In the genomic region with DNA sequence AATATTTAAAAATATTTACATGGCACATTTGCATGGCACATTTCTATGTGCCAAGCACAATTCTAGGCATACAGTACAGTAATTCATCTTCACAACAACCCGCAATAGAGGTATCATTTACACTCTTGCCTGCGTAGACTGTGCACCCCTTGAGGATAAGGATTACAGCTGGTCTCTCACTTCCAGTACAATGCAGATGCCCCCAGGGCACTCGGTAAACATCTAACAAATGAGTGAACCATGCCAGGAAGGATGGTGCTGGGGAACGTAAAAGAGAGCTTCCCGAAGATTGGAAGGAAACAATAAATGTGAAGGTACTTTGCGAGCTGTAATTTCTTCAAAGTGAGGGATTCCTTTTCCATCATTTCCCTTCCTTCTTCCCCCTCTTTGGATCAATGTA, we compare ENCODE assay signal across 9 cellular contexts. TPM values are rescaled to one million over a fixed set of nuclear protein-coding genes. Genes with fewer than 3 reads are reported as not detected.
DNase-seq lines count a peak whose midpoint lies in the region; ATAC-seq lines count a peak whose summit lies in the region.
"Had no signal": no experiment of that assay in that cellular context is flagged by ENCODE, and none has a peak within 500 bp of the region (broad histone marks: within the 10 kb centered on the region; RNA-seq: fewer than 3 reads in every experiment).

No MANE protein-coding gene starts in this region.

- no peaks in the 10 kb centered on the region for H3K9me3 Mint-ChIP-seq in activated T-cell treated with anti-CD3 and anti-CD28 coated beads, Interleukin-2, amount 50 U/mL, for 24 hours
- H3K9me3 Mint-ChIP-seq in activated CD4-positive, alpha-beta memory T cell treated with anti-CD3 and anti-CD28 coated beads, Interleukin-2, amount 10 ng/mL, durations not matched to agents 7 days and 5 days, result no peaks in the 10 kb centered on the region

- peak overlapping the region; percentile 97 for H3K27ac Mint-ChIP-seq in activated T-cell treated with anti-CD3 and anti-CD28 coated beads, Interleukin-2, amount 50 U/mL, for 24 hours
- H3K27ac Mint-ChIP-seq in activated CD4-positive, alpha-beta memory T cell treated with anti-CD3 and anti-CD28 coated beads, Interleukin-2, amount 10 ng/mL, durations not matched to agents 7 days and 5 days, result peak overlapping the region; percentile 88

- no peaks in the 10 kb centered on the region for H3K4me1 ChIP-seq in iPS-18a (ENCODE audit: control insufficient read depth, low read depth, low read length)
- H3K4me1 ChIP-seq in thymus (ENCODE audit: control insufficient read depth, insufficient read depth, low read length), result peaks cover 19% of the 10 kb centered on the region

- H3K9ac ChIP-seq in iPS-18a (ENCODE audit: low read length), result peak overlapping the region; percentile 95

- H3K4me1 Mint-ChIP-seq in activated T-cell treated with anti-CD3 and anti-CD28 coated beads, Interleukin-2, amount 50 U/mL, for 24 hours (ENCODE audit: low read depth), result peaks cover 39% of the 10 kb centered on the region
- peaks cover 36% of the 10 kb centered on the region for H3K4me1 Mint-ChIP-seq in activated CD4-positive, alpha-beta memory T cell treated with anti-CD3 and anti-CD28 coated beads, Interleukin-2, amount 10 ng/mL, durations not matched to agents 7 days and 5 days

- H3K27me3 ChIP-seq in iPS-18a (ENCODE audit: control insufficient read depth, insufficient read depth, low read length) (peaks cover 2% of the 10 kb centered on the region), thymus (ENCODE audit: control insufficient read depth, insufficient read depth) (no peaks in the 10 kb centered on the region)

- no peak for ATAC-seq in GM21528 (IDR thresholded peaks at IDR 0.05; ENCODE audit: low FRiP score, unreplicated experiment)

- H3K27ac ChIP-seq in iPS-18a (ENCODE audit: low read length) (no peak overlapping the region), thymus (ENCODE audit: low read depth) (no peak overlapping the region)

- no peak for DNase-seq in activated T-cell treated with anti-CD3 and anti-CD28 coated beads, Interleukin-2, amount 50 U/mL, for 24 hours
- no peak for DNase-seq in activated T-cell treated with anti-CD3 and anti-CD28 coated beads, Interleukin-2, amount 50 U/mL, for 48 hours
- no peak for DNase-seq in activated CD4-positive, alpha-beta memory T cell treated with anti-CD3 and anti-CD28 coated beads, Interleukin-2, amount 10 ng/mL, durations not matched to agents 7 days and 5 days
- DNase-seq in NCI-H774 (lab: John Stamatoyannopoulos, UW) (no peak), posterior vena cava (ENCODE audit: low spot score) (no peak)
- DNase-seq: NCI-H1105 had no signal

- H3K27me3 Mint-ChIP-seq in activated T-cell treated with anti-CD3 and anti-CD28 coated beads, Interleukin-2, amount 50 U/mL, for 24 hours, result no peaks in the 10 kb centered on the region
- H3K27me3 Mint-ChIP-seq in activated CD4-positive, alpha-beta memory T cell treated with anti-CD3 and anti-CD28 coated beads, Interleukin-2, amount 10 ng/mL, durations not matched to agents 7 days and 5 days, result peaks cover 16% of the 10 kb centered on the region

- no peaks in the 10 kb centered on the region for H3K9me3 ChIP-seq in iPS-18a (ENCODE audit: control insufficient read depth, low read depth, low read length)
- no peaks in the 10 kb centered on the region for H3K9me3 ChIP-seq in thymus (ENCODE audit: control insufficient read depth)

- intact Hi-C loops in posterior vena cava (cut with DNase I), result no loop called here

- H3K36me3 ChIP-seq in iPS-18a (ENCODE audit: control insufficient read depth, low read depth, low read length), result peaks cover 33% of the 10 kb centered on the region
- peaks cover 37% of the 10 kb centered on the region for H3K36me3 ChIP-seq in thymus (ENCODE audit: control insufficient read depth, insufficient read depth)

- CTCF ChIA-PET in activated CD4-positive, alpha-beta memory T cell treated with anti-CD3 and anti-CD28 coated beads, Interleukin-2, amount 10 ng/mL, durations not matched to agents 7 days and 5 days (lab: Charles Lee), result interaction anchor here (0.7 to 7.6 kb wide), 11 partner anchors 9 to 282 kb away, joined by 3 to 87 read pairs (median 4); a partner anchor contains a TSS

- WGBS in thymus, result 62% methylated on average over 6 of the region's 6 CpGs

- POLR2A ChIA-PET in activated CD4-positive, alpha-beta memory T cell treated with anti-CD3 and anti-CD28 coated beads, Interleukin-2, amount 10 ng/mL, durations not matched to agents 7 days and 5 days (lab: Charles Lee), result interaction anchor here (1.0 to 5.7 kb wide), 11 partner anchors 10 to 253 kb away, joined by 3 to 66 read pairs (median 5); a partner anchor contains a TSS

- peak overlapping the region; percentile 85 for H3K4me3 Mint-ChIP-seq in activated T-cell treated with anti-CD3 and anti-CD28 coated beads, Interleukin-2, amount 50 U/mL, for 24 hours
- H3K4me3 Mint-ChIP-seq in activated CD4-positive, alpha-beta memory T cell treated with anti-CD3 and anti-CD28 coated beads, Interleukin-2, amount 10 ng/mL, durations not matched to agents 7 days and 5 days, result peak overlapping the region; percentile 83

- H3K36me3 Mint-ChIP-seq in activated T-cell treated with anti-CD3 and anti-CD28 coated beads, Interleukin-2, amount 50 U/mL, for 24 hours (ENCODE audit: low read depth), result peaks cover 62% of the 10 kb centered on the region
- peaks cover 38% of the 10 kb centered on the region for H3K36me3 Mint-ChIP-seq in activated CD4-positive, alpha-beta memory T cell treated with anti-CD3 and anti-CD28 coated beads, Interleukin-2, amount 10 ng/mL, durations not matched to agents 7 days and 5 days (ENCODE audit: low read depth)

- H3K4me3 ChIP-seq in iPS-18a (ENCODE audit: low read length), result peak overlapping the region; percentile 96
- H3K4me3 ChIP-seq in thymus (ENCODE audit: low read length), result peak overlapping the region; percentile 95

RNA-seq across cellular contexts. Expression of a gene that starts 1.3 kb away (rescaled TPM):
- 100 to 1,000 TPM in 1 of 2 experiments, 10 to 100 TPM in 1; 99.2 to 103 TPM for total RNA-seq in activated CD4-positive, alpha-beta memory T cell treated with anti-CD3 and anti-CD28 coated beads, Interleukin-2, amount 10 ng/mL, durations not matched to agents 7 days and 5 days
- polyA plus RNA-seq in thymus, result 49.2 TPM
- total RNA-seq in posterior vena cava, result 10 to 100 TPM; 47.6 to 50.9 TPM

RNA-seq across cellular contexts. Expression of a gene that starts 8.9 kb away (rescaled TPM):
- total RNA-seq in activated CD4-positive, alpha-beta memory T cell treated with anti-CD3 and anti-CD28 coated beads, Interleukin-2, amount 10 ng/mL, durations not matched to agents 7 days and 5 days, result 100 to 1,000 TPM; 101 to 110 TPM
- polyA plus RNA-seq in thymus, result 58.1 TPM
- total RNA-seq in posterior vena cava, result 100 to 1,000 TPM; 118 to 125 TPM

RNA-seq across cellular contexts. Expression of a gene that starts 19.2 kb away (rescaled TPM):
- total RNA-seq in activated CD4-positive, alpha-beta memory T cell treated with anti-CD3 and anti-CD28 coated beads, Interleukin-2, amount 10 ng/mL, durations not matched to agents 7 days and 5 days, result under 1 TPM in 1 of 2 experiments, not detected in 1; 0.30 TPM
- polyA plus RNA-seq in thymus, result 5.7 TPM
- total RNA-seq in posterior vena cava, result 1 to 10 TPM; 5.4 to 7.7 TPM

RNA-seq across cellular contexts. Expression of a gene that starts 37.7 kb away (rescaled TPM):
- under 1 TPM in 1 of 2 experiments, not detected in 1; 0.18 TPM for total RNA-seq in activated CD4-positive, alpha-beta memory T cell treated with anti-CD3 and anti-CD28 coated beads, Interleukin-2, amount 10 ng/mL, durations not matched to agents 7 days and 5 days
- polyA plus RNA-seq in thymus, result 1.5 TPM
- total RNA-seq in posterior vena cava, result not detected

RNA-seq across cellular contexts. Expression of a gene that starts 46.9 kb away (rescaled TPM):
- total RNA-seq in activated CD4-positive, alpha-beta memory T cell treated with anti-CD3 and anti-CD28 coated beads, Interleukin-2, amount 10 ng/mL, durations not matched to agents 7 days and 5 days, result 1 to 10 TPM in 1 of 2 experiments, under 1 TPM in 1; 0.28 to 1.0 TPM
- polyA plus RNA-seq in thymus, result 37.5 TPM
- total RNA-seq in posterior vena cava, result 10 to 100 TPM; 27.4 to 29.3 TPM

Comparison
In these comparisons a context has a peak if more than half of its experiments do, and no peak if none do; other contexts are left out.
1. RNA of a gene that starts 19.2 kb away (total RNA-seq): 5.4 to 7.7 TPM in posterior vena cava; 0.30 TPM in activated CD4-positive, alpha-beta memory T cell treated with anti-CD3 and anti-CD28 coated beads, Interleukin-2, amount 10 ng/mL, durations not matched to agents 7 days and 5 days; every median in the first group is over 4 times any median in the second.